In the genomic region with DNA sequence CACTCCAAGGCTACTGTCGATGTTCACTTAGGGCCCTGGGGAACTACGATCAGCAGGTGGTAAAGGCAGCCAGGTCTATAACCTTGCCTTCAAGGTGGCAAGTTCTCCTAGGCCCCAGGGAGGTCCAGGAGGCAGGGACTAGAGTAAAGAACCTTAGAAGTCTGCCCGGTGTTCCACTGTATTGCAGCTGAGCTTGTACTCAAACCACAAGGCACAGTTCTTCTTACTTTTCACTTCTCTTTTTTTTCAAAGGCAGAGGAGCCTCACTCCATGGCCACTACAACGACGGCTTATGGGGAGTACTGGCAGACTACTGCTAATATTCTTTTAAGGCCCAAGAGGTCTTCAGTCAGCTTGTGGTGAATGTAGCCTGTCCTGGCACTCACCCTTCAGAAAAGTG, we compare ENCODE assay signal across 12 cellular contexts.
DNase-seq lines count a peak whose midpoint lies in the region; ATAC-seq and TF ChIP-seq lines count a peak whose summit lies in the region.
"Had no signal": no experiment of that assay in that cellular context is flagged by ENCODE, and none has a peak within 500 bp of the region (broad histone marks: within the 10 kb centered on the region; RNA-seq: fewer than 3 reads in every experiment).

No MANE protein-coding gene starts in this region.

- H3K27me3 ChIP-seq in left ventricle myocardium inferior (ENCODE audit: low read depth) (no peaks in the 10 kb centered on the region), vagina (no peaks in the 10 kb centered on the region)
- H3K27me3 ChIP-seq: heart left ventricle had no signal

- DNase-seq in SKM-1 (lab: John Stamatoyannopoulos, UW; ENCODE audit: unreplicated experiment) (peak; percentile 1), epidermal melanocyte (ENCODE audit: insufficient read length, low spot score) (no peak), left ventricle myocardium inferior (no peak), vagina (ENCODE audit: extremely low spot score in 2 of 2) (no peak), NCI-H1436 treated with DMSO at 0.1 percent for 48 hours (lab: John Stamatoyannopoulos, UW) (no peak)
- DNase-seq: heart left ventricle, IMR-90, NCI-H526, T1000 had no signal

- H3K27ac ChIP-seq in left ventricle myocardium inferior (replicated peaks) = no peak overlapping the region
- H3K27ac ChIP-seq in vagina = no peak overlapping the region
- H3K27ac ChIP-seq: heart left ventricle had no signal

- TF ChIP-seq CTCF in left ventricle myocardium inferior (IDR thresholded peaks at IDR 0.05; ENCODE audit: borderline replicate concordance) = no peak
- TF ChIP-seq CTCF in vagina (IDR thresholded peaks at IDR 0.05) = no peak

- H3K4me1 ChIP-seq in left ventricle myocardium inferior (no peaks in the 10 kb centered on the region), vagina (no peaks in the 10 kb centered on the region)
- H3K4me1 ChIP-seq: heart left ventricle had no signal

- H3K36me3 ChIP-seq in left ventricle myocardium inferior (no peaks in the 10 kb centered on the region), vagina (no peaks in the 10 kb centered on the region)
- H3K36me3 ChIP-seq: heart left ventricle had no signal

- intact Hi-C loops in left ventricle myocardium inferior (cut with micrococcal nuclease) = no loop called here
- intact Hi-C loops in vagina (cut with DNase I) = no loop called here

- ATAC-seq in GM18511 (IDR thresholded peaks at IDR 0.05; ENCODE audit: unreplicated experiment) (peak; percentile 98), GM21526 (IDR thresholded peaks at IDR 0.05; ENCODE audit: low FRiP score, unreplicated experiment) (peak; percentile 97), HG03196 (IDR thresholded peaks at IDR 0.05; ENCODE audit: unreplicated experiment) (peak; percentile 87)
- ATAC-seq: heart left ventricle had no signal

- no peak overlapping the region for H3K4me3 ChIP-seq in left ventricle myocardium inferior
- H3K4me3 ChIP-seq in vagina = no peak overlapping the region
- H3K4me3 ChIP-seq: heart left ventricle had no signal

- no peak for TF ChIP-seq POLR2A in vagina (IDR thresholded peaks at IDR 0.05)

- peaks cover 8% of the 10 kb centered on the region for H3K9me3 ChIP-seq in left ventricle myocardium inferior (replicated peaks)
- H3K9me3 ChIP-seq in vagina = peaks cover 2% of the 10 kb centered on the region
